In the genomic region with DNA sequence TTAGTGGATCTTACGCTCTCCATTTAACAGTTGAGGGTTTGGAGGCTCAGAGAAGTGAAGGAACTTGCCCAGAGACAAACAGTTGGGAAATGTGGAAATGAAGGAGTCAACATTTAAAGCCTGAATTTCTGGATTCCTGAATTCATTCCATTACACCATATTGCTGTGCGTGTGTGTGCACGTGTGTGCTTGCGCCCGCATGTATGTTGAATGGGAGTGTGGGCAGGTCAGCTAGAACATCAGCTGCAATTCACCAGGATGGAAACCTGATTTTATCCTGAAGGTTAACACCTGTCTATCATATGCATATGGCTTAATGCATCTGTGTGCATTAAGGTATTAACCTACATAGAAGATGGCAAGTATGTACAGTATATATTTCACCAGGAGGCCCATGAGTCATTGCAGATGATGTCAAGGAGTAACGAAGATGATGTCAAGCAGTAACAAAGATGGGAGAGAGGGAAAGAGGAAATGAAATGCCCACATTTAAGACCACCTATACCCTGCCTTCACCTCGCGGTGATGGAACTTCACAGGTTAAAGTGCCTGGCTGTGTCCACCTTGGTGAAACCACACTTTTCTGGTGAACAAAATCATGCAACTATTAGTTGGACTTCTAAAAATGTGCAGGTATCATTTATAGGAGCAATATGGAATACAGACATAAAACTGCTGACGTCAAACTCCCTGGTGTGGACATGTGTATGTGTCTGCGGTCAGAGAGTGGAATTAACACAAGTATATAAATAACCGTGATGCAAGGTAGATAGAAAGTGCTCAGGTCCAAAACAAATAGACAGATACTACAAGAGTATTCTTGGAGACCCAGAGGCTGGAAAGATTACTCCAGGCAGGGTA, we compare ENCODE assay signal across 9 cellular contexts. TPM values are rescaled to one million over a fixed set of nuclear protein-coding genes. Genes with fewer than 3 reads are reported as not detected.
DNase-seq lines count a peak whose midpoint lies in the region; ATAC-seq and TF ChIP-seq lines count a peak whose summit lies in the region.
"Had no signal": no experiment of that assay in that cellular context is flagged by ENCODE, and none has a peak within 500 bp of the region (broad histone marks: within the 10 kb centered on the region; RNA-seq: fewer than 3 reads in every experiment).

No MANE protein-coding gene starts in this region.

- H2AFZ ChIP-seq in smooth muscle cell (ENCODE audit: low read depth) = no peak overlapping the region

- no peaks in the 10 kb centered on the region for H3K9me3 ChIP-seq in smooth muscle cell (replicated peaks; ENCODE audit: low read depth)

- H3K4me2 ChIP-seq in smooth muscle cell = no peak overlapping the region

- H4K20me1 ChIP-seq in smooth muscle cell (ENCODE audit: low read depth) = no peaks in the 10 kb centered on the region

- H3F3A ChIP-seq in smooth muscle cell (ENCODE audit: low read depth) = no peaks in the 10 kb centered on the region

- peak overlapping the region; percentile 50 for H3K4me3 ChIP-seq in smooth muscle cell

- ATAC-seq in foreskin keratinocyte = peak; percentile 23

- H3K9ac ChIP-seq in smooth muscle cell (ENCODE audit: low read depth) = no peak overlapping the region

- TF ChIP-seq CTCF in VCaP (conservative IDR thresholded peaks at IDR 0.05) (no peak), foreskin keratinocyte (conservative IDR thresholded peaks at IDR 0.05) (no peak), smooth muscle cell (IDR thresholded peaks at IDR 0.05; ENCODE audit: borderline replicate concordance, insufficient read depth, poor library complexity, severe bottlenecking) (no peak)

- peak; percentile 36 for DNase-seq in NOMO-1 treated with DMSO at 0.1 percent for 48 hours (lab: John Stamatoyannopoulos, UW; ENCODE audit: unreplicated experiment)
- no peak for DNase-seq in NOMO-1 treated with dmso at 0.1 percent for 144 hours (lab: John Stamatoyannopoulos, UW; ENCODE audit: unreplicated experiment)
- DNase-seq in foreskin keratinocyte = peak; percentile 32 to 51
- no peak for DNase-seq in smooth muscle cell (lab: John Stamatoyannopoulos, UW; ENCODE audit: unreplicated experiment)
- no peak for DNase-seq in NCI-H1417 treated with DMSO at 0.1 percent for 48 hours (lab: John Stamatoyannopoulos, UW)
- no peak for DNase-seq in AG08395 (ENCODE audit: low spot score)
- DNase-seq in SK-N-DZ (ENCODE audit: low spot score) = no peak
- DNase-seq: activated CD4-positive, alpha-beta T cell treated with anti-CD3 and anti-CD28 coated beads, Interleukin-2, amount 10 ng/mL, durations not matched to agents 7 days and 5 days had no signal

- H3K79me2 ChIP-seq in smooth muscle cell (ENCODE audit: low read depth) = no peaks in the 10 kb centered on the region

- WGBS in smooth muscle cell (ENCODE audit: low lambda C conversion rate) = 91% methylated on average over 11 of the region's 11 CpGs

- peak overlapping the region; percentile 57; the same call in 1 of the 2 replicates for H3K27ac ChIP-seq in VCaP
- no peak overlapping the region for H3K27ac ChIP-seq in foreskin keratinocyte
- H3K27ac ChIP-seq in smooth muscle cell (ENCODE audit: low read depth) = no peak overlapping the region

- H3K36me3 ChIP-seq in smooth muscle cell (ENCODE audit: low read depth) = no peaks in the 10 kb centered on the region

- H3K27me3 ChIP-seq in foreskin keratinocyte (peaks cover 68% of the 10 kb centered on the region), smooth muscle cell (ENCODE audit: low read depth) (peaks cover 63% of the 10 kb centered on the region)

- H3K4me1 ChIP-seq in foreskin keratinocyte (no peaks in the 10 kb centered on the region), smooth muscle cell (ENCODE audit: low read depth) (no peaks in the 10 kb centered on the region)

RNA-seq across cellular contexts. Expression of gene ADAP2, which starts 0.8 kb away (rescaled TPM):
- total RNA-seq in foreskin keratinocyte (0.35 and 0.65 TPM in 2 replicates), smooth muscle cell (0.13 and 0.22 TPM in 2 replicates)
- polyA plus RNA-seq in foreskin keratinocyte (not detected in 2 replicates), smooth muscle cell (0.43 and 1.8 TPM in 2 replicates)
- polyA plus RNA-seq in SK-N-DZ (2014; cell fraction: cytosol; rRNA removed) = not detected in 2 replicates
- polyA plus RNA-seq in SK-N-DZ (2014; cell fraction: nucleus; rRNA removed) = 5.6 TPM in 1 of 2 replicates, not detected in the other

RNA-seq across cellular contexts. Expression of gene TEFM, which starts 14.9 kb away (rescaled TPM):
- total RNA-seq in foreskin keratinocyte = 13.2 and 14.1 TPM in 2 replicates
- 8.8 and 11.5 TPM in 2 replicates for polyA plus RNA-seq in foreskin keratinocyte
- total RNA-seq in smooth muscle cell = 4.9 and 11.4 TPM in 2 replicates
- 6.1 and 11.0 TPM in 2 replicates for polyA plus RNA-seq in smooth muscle cell
- polyA plus RNA-seq in SK-N-DZ (2014; cell fraction: cytosol; rRNA removed) = 15.1 and 17.3 TPM in 2 replicates
- polyA plus RNA-seq in SK-N-DZ (2014; cell fraction: nucleus; rRNA removed) = 28.9 and 49.4 TPM in 2 replicates

RNA-seq across cellular contexts. Expression of gene RNF135, which starts 49.9 kb away (rescaled TPM):
- 12.5 and 12.6 TPM in 2 replicates for total RNA-seq in foreskin keratinocyte
- 12.3 and 13.0 TPM in 2 replicates for polyA plus RNA-seq in foreskin keratinocyte
- total RNA-seq in smooth muscle cell = 5.2 and 9.7 TPM in 2 replicates
- 17.9 and 25.4 TPM in 2 replicates for polyA plus RNA-seq in smooth muscle cell
- polyA plus RNA-seq in SK-N-DZ (2014; cell fraction: cytosol; rRNA removed) = 0.16 TPM in 1 of 2 replicates, not detected in the other
- not detected in 2 replicates for polyA plus RNA-seq in SK-N-DZ (2014; cell fraction: nucleus; rRNA removed)

Comparison
In these comparisons a context has a peak if more than half of its experiments do, and no peak if none do; other contexts are left out.
1. DNase-seq: peak in NOMO-1 treated with DMSO at 0.1 percent for 48 hours (single experiment) and foreskin keratinocyte (2 of 2); none in NOMO-1 treated with dmso at 0.1 percent for 144 hours (single experiment), smooth muscle cell (single experiment), NCI-H1417 treated with DMSO at 0.1 percent for 48 hours (single experiment), AG08395 (single experiment) and SK-N-DZ (single experiment).